ENCODE assay signal across 8 cellular contexts in genomic region chr9:128370752-128371621, GRCh38. TPM values are rescaled to one million over a fixed set of nuclear protein-coding genes. Genes with fewer than 3 reads are reported as not detected.
DNase-seq lines count a peak whose midpoint lies in the region; ATAC-seq and TF ChIP-seq lines count a peak whose summit lies in the region.

URM1 (plus strand) TSS chr9:128371374; CDS start chr9:128371381, 7 bp downstream.

- peak within 1 kb of the TSS; percentile 75 to 99 (median 95) for H3K4me3 ChIP-seq in BLaER1 treated with 17β-estradiol and CSF1 and Interleukin-3, amounts not matched to agents 10 nM and 100 nM
- H3K4me3 ChIP-seq in coronary artery, result peak within 1 kb of the TSS; percentile 85

- H3K36me3 Mint-ChIP-seq in activated CD4-positive, alpha-beta T cell treated with anti-CD3 and anti-CD28 coated beads, Interleukin-2, amount 10 ng/mL, durations not matched to agents 7 days and 5 days (ENCODE audit: low read depth), result peaks cover 6% of the 10 kb centered on the region

- POLR2A ChIA-PET in activated CD4-positive, alpha-beta T cell treated with anti-CD3 and anti-CD28 coated beads, Interleukin-2, amount 10 ng/mL, durations not matched to agents 7 days and 5 days (lab: Charles Lee), result interaction anchor here (0.6 kb wide), 1 partner anchor 46 kb away, joined by 3 read pairs; no protein-coding TSS in a partner anchor

- H3K27ac ChIP-seq in BLaER1 treated with 17β-estradiol and CSF1 and Interleukin-3, amounts not matched to agents 10 nM and 100 nM, result peak within 1 kb of the TSS; percentile 73 to 93 (median 86)
- peak within 1 kb of the TSS; percentile 72 to 97 for H3K27ac ChIP-seq in coronary artery

- no peaks in the 10 kb centered on the region for H3K27me3 Mint-ChIP-seq in activated CD4-positive, alpha-beta T cell treated with anti-CD3 and anti-CD28 coated beads, Interleukin-2, amount 10 ng/mL, durations not matched to agents 7 days and 5 days

- H3K9me3 ChIP-seq in BLaER1 treated with 17β-estradiol and CSF1 and Interleukin-3, amounts not matched to agents 10 nM and 100 nM (replicated peaks in 1 of 11), result no peaks in the 10 kb centered on the region

- peaks cover 0 to 36% (median 29%) of the 10 kb centered on the region in 11 experiments; a peak in 20 of 22 replicates for H3K36me3 ChIP-seq in BLaER1 treated with 17β-estradiol and CSF1 and Interleukin-3, amounts not matched to agents 10 nM and 100 nM

- peaks cover 32% of the 10 kb centered on the region for H3K4me1 Mint-ChIP-seq in activated CD4-positive, alpha-beta T cell treated with anti-CD3 and anti-CD28 coated beads, Interleukin-2, amount 10 ng/mL, durations not matched to agents 7 days and 5 days

- CTCF ChIA-PET in activated CD4-positive, alpha-beta T cell treated with anti-CD3 and anti-CD28 coated beads, Interleukin-2, amount 10 ng/mL, durations not matched to agents 7 days and 5 days (lab: Charles Lee), result interaction anchor here (0.5 to 3.7 kb wide), 12 partner anchors 9 to 232 kb away, joined by 3 to 27 read pairs (median 4); partner anchors contain the start of gene CERCAM

- no peak for TF ChIP-seq CTCF in coronary artery (IDR thresholded peaks at IDR 0.05)

- H3K9me3 Mint-ChIP-seq in activated CD4-positive, alpha-beta T cell treated with anti-CD3 and anti-CD28 coated beads, Interleukin-2, amount 10 ng/mL, durations not matched to agents 7 days and 5 days, result no peaks in the 10 kb centered on the region

- peaks cover 0 to 37% (median 28%) of the 10 kb centered on the region in 11 experiments; a peak in 18 of 22 replicates for H4K20me1 ChIP-seq in BLaER1 treated with 17β-estradiol and CSF1 and Interleukin-3, amounts not matched to agents 10 nM and 100 nM

- peak within 1 kb of the TSS; percentile 80 to 95 (median 89) for H3K9ac ChIP-seq in BLaER1 treated with 17β-estradiol and CSF1 and Interleukin-3, amounts not matched to agents 10 nM and 100 nM

- H3K4me2 ChIP-seq in BLaER1 treated with 17β-estradiol and CSF1 and Interleukin-3, amounts not matched to agents 10 nM and 100 nM, result peak within 1 kb of the TSS; percentile 88 to 98 (median 93)

- DNase-seq in NCI-H69 (lab: John Stamatoyannopoulos, UW) (peak; percentile 97), coronary artery (ENCODE audit: low spot score) (peak; percentile 99), left kidney (ENCODE audit: low read depth, low spot score) (peak; percentile 99)
- DNase-seq in activated CD4-positive, alpha-beta T cell treated with anti-CD3 and anti-CD28 coated beads, Interleukin-2, amount 10 ng/mL, durations not matched to agents 7 days and 5 days, result peak; percentile 97
- DNase-seq in stimulated activated CD4-positive, alpha-beta T cell treated with anti-CD3 and anti-CD28 coated beads, Interleukin-1b, Interleukin-23, amount 100 ng/mL, for 48 hours, result peak; percentile 95

- peak within 1 kb of the TSS; percentile 86 for H3K4me3 Mint-ChIP-seq in activated CD4-positive, alpha-beta T cell treated with anti-CD3 and anti-CD28 coated beads, Interleukin-2, amount 10 ng/mL, durations not matched to agents 7 days and 5 days

- H3K4me1 ChIP-seq in BLaER1 treated with 17β-estradiol and CSF1 and Interleukin-3, amounts not matched to agents 10 nM and 100 nM, result peaks cover 19 to 38% (median 28%) of the 10 kb centered on the region in 10 experiments

- peak within 1 kb of the TSS; percentile 94 for H3K27ac Mint-ChIP-seq in activated CD4-positive, alpha-beta T cell treated with anti-CD3 and anti-CD28 coated beads, Interleukin-2, amount 10 ng/mL, durations not matched to agents 7 days and 5 days

- ATAC-seq in GM19351 (IDR thresholded peaks at IDR 0.05; ENCODE audit: unreplicated experiment) (peak; percentile 93), HG03520 (IDR thresholded peaks at IDR 0.05; ENCODE audit: unreplicated experiment) (peak; percentile 84)

- no peaks in the 10 kb centered on the region for H3K27me3 ChIP-seq in BLaER1 treated with 17β-estradiol and CSF1 and Interleukin-3, amounts not matched to agents 10 nM and 100 nM

RNA-seq across cellular contexts. Expression of gene URM1, which starts in this region (rescaled TPM):
- total RNA-seq in activated CD4-positive, alpha-beta T cell treated with anti-CD3 and anti-CD28 coated beads, Interleukin-2, amount 10 ng/mL, durations not matched to agents 7 days and 5 days, result 10 to 100 TPM; 65.1 to 78.1 TPM

Comparison
In these comparisons a context has a peak if more than half of its experiments do, and no peak if none do; other contexts are left out.
1. Peak in every context shown above with its lines: DNase-seq, ATAC-seq, H3K4me3 ChIP-seq and H3K27ac ChIP-seq.